8 cellular contexts compared by ENCODE assay signal in genomic region chr10:50362547-50363125, GRCh38.
DNase-seq lines count a peak whose midpoint lies in the region; ATAC-seq and FAIRE-seq lines count a peak whose summit lies in the region.

No MANE protein-coding gene starts in this region.

- peak; percentile 88 for ATAC-seq in GM18517 (IDR thresholded peaks at IDR 0.05; ENCODE audit: unreplicated experiment)
- peak; percentile 81 for ATAC-seq in GM21717 (IDR thresholded peaks at IDR 0.05; ENCODE audit: unreplicated experiment)
- ATAC-seq in HG03558 (IDR thresholded peaks at IDR 0.05; ENCODE audit: extremely low read depth, unreplicated experiment) = peak; percentile 66
- no peak for ATAC-seq in Right ventricle myocardium superior (ENCODE audit: poor library complexity)

- peak; percentile 66 for DNase-seq in epithelial cell of prostate (ENCODE audit: low read depth, low spot score)
- DNase-seq in Right ventricle myocardium superior = no peak
- DNase-seq in islet precursor cell = no peak
- no peak for DNase-seq in DMS79 treated with DMSO at 0.1 percent for 48 hours (lab: John Stamatoyannopoulos, UW)
- no peak for DNase-seq in frontal cortex (ENCODE audit: low spot score in 2 of 2)

- FAIRE-seq in frontal cortex (lab: Jason Lieb, UNC) = no peak

- H3K27ac ChIP-seq in epithelial cell of prostate = peak overlapping the region; percentile 83

- intact Hi-C loops in Right ventricle myocardium superior (cut with DNase I) = no loop called here
